In the genomic region with DNA sequence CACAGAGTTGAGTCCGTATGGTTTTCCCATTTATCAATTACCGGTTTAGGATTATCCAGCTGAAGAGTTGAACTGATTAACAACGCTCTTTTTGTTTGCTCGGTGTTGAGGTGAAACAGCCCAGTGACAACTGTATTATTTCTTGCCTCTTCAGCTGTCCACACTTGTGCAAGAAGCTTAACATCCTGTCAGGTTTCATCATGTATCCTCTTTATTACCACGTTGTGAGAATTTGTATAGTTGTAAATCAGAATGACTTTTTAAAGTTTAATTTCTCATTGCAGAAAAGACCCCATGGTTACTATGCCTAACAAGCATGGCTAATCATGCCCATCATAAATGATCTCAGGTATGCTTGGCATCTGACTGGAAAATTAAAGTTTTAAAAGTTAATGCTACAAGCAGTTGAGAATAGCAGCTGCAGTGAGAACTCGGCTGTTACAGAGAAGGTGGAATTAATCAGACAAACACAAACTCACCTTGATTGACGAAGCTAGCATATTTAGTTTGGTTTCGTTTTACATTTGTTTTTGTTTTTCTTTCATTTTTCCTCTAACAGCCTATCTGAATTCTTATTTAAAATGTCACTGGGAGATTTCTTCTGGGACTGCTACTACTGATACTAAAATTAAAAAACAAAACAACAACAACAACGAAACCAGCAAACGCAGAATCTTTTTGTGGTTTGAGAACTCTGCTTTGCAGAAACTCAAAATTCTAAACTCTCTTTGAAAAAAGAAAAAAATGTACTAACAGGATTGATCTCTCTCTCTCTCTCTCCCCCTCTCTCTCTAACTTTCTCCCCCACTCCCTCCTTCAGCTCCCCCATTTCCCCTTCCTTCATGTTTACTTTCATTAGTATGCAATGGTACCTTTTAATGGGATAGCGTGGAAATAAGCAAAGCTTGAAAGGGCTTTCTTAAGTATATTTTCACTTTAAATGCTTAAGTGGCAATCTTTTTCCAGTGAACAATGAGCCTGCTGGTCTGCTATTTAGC, we compare ENCODE assay signal across 10 cellular contexts.
DNase-seq lines count a peak whose midpoint lies in the region; TF ChIP-seq lines count a peak whose summit lies in the region.
"Had no signal": no experiment of that assay in that cellular context is flagged by ENCODE, and none has a peak within 500 bp of the region (broad histone marks: within the 10 kb centered on the region; RNA-seq: fewer than 3 reads in every experiment).

No MANE protein-coding gene starts in this region.

- H3K4me1 Mint-ChIP-seq in chondrocyte (ENCODE audit: low read depth) (peaks cover 16% of the 10 kb centered on the region), nephron (peaks cover 26% of the 10 kb centered on the region)

- no peaks in the 10 kb centered on the region for H4K20me1 ChIP-seq in Karpas-422 (ENCODE audit: insufficient read depth, low read depth, low read length)

- H3K36me3 ChIP-seq in Karpas-422 (ENCODE audit: insufficient read depth, low read length), result no peaks in the 10 kb centered on the region

- H3K4me1 ChIP-seq in Karpas-422 (ENCODE audit: low read length), result no peaks in the 10 kb centered on the region

- H3K27ac Mint-ChIP-seq in chondrocyte (ENCODE audit: unreplicated experiment) (no peak overlapping the region), nephron (peak overlapping the region; percentile 68 to 88 (median 87))
- H3K27ac Mint-ChIP-seq: activated CD4-positive, alpha-beta memory T cell treated with anti-CD3 and anti-CD28 coated beads for 36 hours had no signal

- H3K4me2 ChIP-seq in Karpas-422 (ENCODE audit: low read depth, low read length, poor library complexity, severe bottlenecking), result peak overlapping the region; percentile 32

- H3K36me3 Mint-ChIP-seq in chondrocyte (ENCODE audit: low read depth) (no peaks in the 10 kb centered on the region), nephron (ENCODE audit: low read depth) (no peaks in the 10 kb centered on the region)
- H3K36me3 Mint-ChIP-seq: activated CD4-positive, alpha-beta memory T cell treated with anti-CD3 and anti-CD28 coated beads for 36 hours had no signal

- H3K9me3 ChIP-seq in Karpas-422 (ENCODE audit: low read length), result peaks cover 10% of the 10 kb centered on the region; the same call in 1 of the 2 replicates

- no peak overlapping the region for H3K27ac ChIP-seq in Karpas-422 (ENCODE audit: low read length)
- H3K27ac ChIP-seq: epithelial cell of prostate had no signal

- DNase-seq in DMS153 treated with DMSO at 0.1 percent for 48 hours (lab: John Stamatoyannopoulos, UW; ENCODE audit: unreplicated experiment) (peak; percentile 1), Karpas-422 (no peak), chondrocyte (ENCODE audit: low spot score) (no peak), NAMALWA (ENCODE audit: low spot score) (no peak), NCI-H2171 treated with DMSO at 0.1 percent for 48 hours (lab: John Stamatoyannopoulos, UW) (no peak), COR-L47 (lab: John Stamatoyannopoulos, UW) (no peak), superior temporal gyrus (ENCODE audit: extremely low spot score) (no peak)
- DNase-seq: activated CD4-positive, alpha-beta memory T cell treated with anti-CD3 and anti-CD28 coated beads for 36 hours had no signal

- no peaks in the 10 kb centered on the region for H3K27me3 ChIP-seq in Karpas-422 (ENCODE audit: low read length)

- H3K9me3 Mint-ChIP-seq in chondrocyte (ENCODE audit: low read depth) (no peaks in the 10 kb centered on the region), nephron (no peaks in the 10 kb centered on the region)
- H3K9me3 Mint-ChIP-seq: activated CD4-positive, alpha-beta memory T cell treated with anti-CD3 and anti-CD28 coated beads for 36 hours had no signal

- H3K27me3 Mint-ChIP-seq in chondrocyte (ENCODE audit: low read depth), result peaks cover 4% of the 10 kb centered on the region
- H3K27me3 Mint-ChIP-seq in nephron (ENCODE audit: low read depth), result peaks cover 4% of the 10 kb centered on the region
- H3K27me3 Mint-ChIP-seq: activated CD4-positive, alpha-beta memory T cell treated with anti-CD3 and anti-CD28 coated beads for 36 hours had no signal

- H3K4me3 Mint-ChIP-seq in chondrocyte (ENCODE audit: unreplicated experiment) (peak overlapping the region; percentile 55), nephron (peak overlapping the region; percentile 57 to 81 (median 76))
- H3K4me3 Mint-ChIP-seq: activated CD4-positive, alpha-beta memory T cell treated with anti-CD3 and anti-CD28 coated beads for 36 hours had no signal

- H3K9ac ChIP-seq in Karpas-422 (ENCODE audit: low read length), result no peak overlapping the region

- no peaks in the 10 kb centered on the region for H3K79me2 ChIP-seq in Karpas-422 (ENCODE audit: low read length)

- no peak overlapping the region for H3K4me3 ChIP-seq in Karpas-422 (ENCODE audit: low read length)

- TF ChIP-seq CTCF in chondrocyte (IDR thresholded peaks at IDR 0.05) (no peak), nephron (IDR thresholded peaks at IDR 0.05; ENCODE audit: unreplicated experiment in 3 of 3) (no peak)

- H2AFZ ChIP-seq in Karpas-422 (ENCODE audit: low read length), result no peak overlapping the region

- H3K9me2 ChIP-seq in Karpas-422 (replicated peaks; ENCODE audit: insufficient read depth, low read length), result 0 out of 2 replicates have a peak, but pooled peaks cover 4% of the 10 kb centered on the region
